8 cellular contexts compared by ENCODE assay signal in genomic region chr14:68789002-68789797, GRCh38. TPM values are rescaled to one million over a fixed set of nuclear protein-coding genes. Genes with fewer than 3 reads are reported as not detected.
DNase-seq lines count a peak whose midpoint lies in the region; ATAC-seq and TF ChIP-seq lines count a peak whose summit lies in the region.

No MANE protein-coding gene starts in this region.

- peaks cover 57% of the 10 kb centered on the region for H3K4me1 Mint-ChIP-seq in activated naive CD8-positive, alpha-beta T cell (ENCODE audit: low read depth)
- peaks cover 38% of the 10 kb centered on the region for H3K4me1 Mint-ChIP-seq in type B pancreatic cell (ENCODE audit: unreplicated experiment)

- no peaks in the 10 kb centered on the region for H3K9me3 Mint-ChIP-seq in activated naive CD8-positive, alpha-beta T cell (ENCODE audit: low read depth)
- peaks cover 3% of the 10 kb centered on the region for H3K9me3 Mint-ChIP-seq in type B pancreatic cell

- peak overlapping the region; percentile 16 for H2AFZ ChIP-seq in parathyroid adenoma

- no peaks in the 10 kb centered on the region for H3K9me3 ChIP-seq in parathyroid adenoma (ENCODE audit: control insufficient read depth, low read length)

- no peaks in the 10 kb centered on the region for H3K27me3 Mint-ChIP-seq in activated naive CD8-positive, alpha-beta T cell
- H3K27me3 Mint-ChIP-seq in type B pancreatic cell = peaks cover 45% of the 10 kb centered on the region

- H3K27ac Mint-ChIP-seq in activated naive CD8-positive, alpha-beta T cell = peak overlapping the region; percentile 99
- peak overlapping the region; percentile 99 for H3K27ac Mint-ChIP-seq in type B pancreatic cell

- H3K27me3 ChIP-seq in parathyroid adenoma (ENCODE audit: control insufficient read depth, insufficient read depth, low read length) = no peaks in the 10 kb centered on the region

- peak overlapping the region; percentile 97 for H3K27ac ChIP-seq in parathyroid adenoma

- DNase-seq in DMS53 (lab: John Stamatoyannopoulos, UW) (peak; percentile 88), LHCN-M2 (ENCODE audit: low read depth) (peak; percentile 78), SKM-1 treated with dmso at 0.1 percent for 144 hours (lab: John Stamatoyannopoulos, UW; ENCODE audit: unreplicated experiment) (peak; percentile 58), Right ventricle myocardium inferior (ENCODE audit: missing footprints) (peak; percentile 92), type B pancreatic cell (ENCODE audit: extremely low spot score, unreplicated experiment) (peak; percentile 83)

- H3K79me2 ChIP-seq in parathyroid adenoma = peaks cover 4% of the 10 kb centered on the region

- peak; percentile 76 for TF ChIP-seq CTCF in parathyroid adenoma (IDR thresholded peaks at IDR 0.05)
- TF ChIP-seq CTCF in type B pancreatic cell (conservative IDR thresholded peaks at IDR 0.05) = peak; percentile 80

- intact Hi-C loops in Right ventricle myocardium inferior (cut with DNase I) = loop anchor here (2.0 kb wide), 1 partner anchor 60 kb away; no protein-coding TSS in a partner anchor

- H3K9ac ChIP-seq in parathyroid adenoma = no peak overlapping the region

- ATAC-seq in Right ventricle myocardium inferior (peak; percentile 24), GM19023 (IDR thresholded peaks at IDR 0.05; ENCODE audit: unreplicated experiment) (no peak)

- peak overlapping the region; percentile 83 for H3K4me2 ChIP-seq in parathyroid adenoma (ENCODE audit: low read length)

- H3K36me3 ChIP-seq in parathyroid adenoma (ENCODE audit: control insufficient read depth, insufficient read depth, low read length) = peaks cover 9% of the 10 kb centered on the region

- peak overlapping the region; percentile 99 for H3K4me3 Mint-ChIP-seq in activated naive CD8-positive, alpha-beta T cell
- peak overlapping the region; percentile 96 for H3K4me3 Mint-ChIP-seq in type B pancreatic cell

- H3K4me3 ChIP-seq in parathyroid adenoma (ENCODE audit: low read depth, low read length) = peak overlapping the region; percentile 100

- no peaks in the 10 kb centered on the region for H3K4me1 ChIP-seq in parathyroid adenoma

- H3K36me3 Mint-ChIP-seq in activated naive CD8-positive, alpha-beta T cell = peaks cover 20% of the 10 kb centered on the region
- H3K36me3 Mint-ChIP-seq in type B pancreatic cell = peaks cover 59% of the 10 kb centered on the region

RNA-seq across cellular contexts. Expression of gene ZFP36L1, which starts 3.7 kb away (rescaled TPM):
- total RNA-seq in LHCN-M2 (2014; rRNA removed) (238 and 342 TPM in 2 replicates), Right ventricle myocardium inferior (46.6 TPM), type B pancreatic cell (ENCODE audit: low replicate concordance) (457 and 564 TPM in 2 replicates)
- 251 TPM for polyA plus RNA-seq in LHCN-M2 (2012)
